11 cellular contexts compared by ENCODE assay signal in the genomic region with DNA sequence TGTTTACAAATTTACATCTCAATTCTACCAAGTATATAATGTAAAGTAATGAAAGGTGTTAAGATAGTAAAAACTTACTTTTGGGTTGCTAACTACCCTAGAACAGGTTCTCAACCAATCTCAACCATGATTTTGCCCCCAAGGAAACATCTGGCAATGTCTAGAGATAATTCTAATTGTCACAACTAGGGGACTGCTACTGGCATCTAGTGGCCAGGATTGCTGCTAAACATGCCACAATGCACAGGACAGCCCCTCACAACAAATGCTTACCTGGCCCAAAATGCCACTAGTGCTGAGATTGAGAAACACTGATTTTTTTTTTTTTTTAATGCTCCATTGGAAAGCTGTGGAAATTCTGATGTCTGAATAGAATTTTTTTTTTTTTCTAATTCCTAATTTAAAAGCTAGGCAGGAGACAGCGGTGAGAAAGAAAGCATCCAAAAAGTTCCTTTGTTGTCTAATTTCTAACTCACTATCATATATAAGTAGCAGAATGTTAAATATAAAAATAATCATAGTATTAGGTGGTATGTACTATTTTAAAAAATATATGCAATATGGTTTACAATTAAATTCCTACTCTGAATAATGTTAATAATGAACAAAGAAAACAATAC.
DNase-seq lines count a peak whose midpoint lies in the region; TF ChIP-seq lines count a peak whose summit lies in the region.
"Had no signal": no experiment of that assay in that cellular context is flagged by ENCODE, and none has a peak within 500 bp of the region (broad histone marks: within the 10 kb centered on the region; RNA-seq: fewer than 3 reads in every experiment).

No MANE protein-coding gene starts in this region.

- H3K27ac ChIP-seq in OCI-LY7 (ENCODE audit: low read depth, low read length, poor library complexity, severe bottlenecking) = no peak overlapping the region
- H3K27ac ChIP-seq in uterus = no peak overlapping the region

- no peak overlapping the region for H3K4me3 ChIP-seq in OCI-LY7 (ENCODE audit: low read depth, low read length, poor library complexity, severe bottlenecking)
- no peak overlapping the region for H3K4me3 ChIP-seq in fibroblast of mammary gland (ENCODE audit: control insufficient read depth, low read depth, low read length)
- H3K4me3 ChIP-seq in uterus = no peak overlapping the region

- intact Hi-C loops in OCI-LY7 (cut with micrococcal nuclease; ENCODE audit: unreplicated experiment) (loop anchor here (10.0 kb wide), 2 partner anchors 334 to 476 kb away; partner anchors contain the start of gene NSMCE3), uterus (cut with DNase I; ENCODE audit: low total_unique reads) (no loop called here)

- H3K9me2 ChIP-seq in OCI-LY7 (ENCODE audit: insufficient read depth, low read length) = no peaks in the 10 kb centered on the region

- H3K4me1 ChIP-seq in OCI-LY7 (ENCODE audit: insufficient read depth, low read length, poor library complexity, severe bottlenecking) = peaks cover 20% of the 10 kb centered on the region
- H3K4me1 ChIP-seq in uterus = no peaks in the 10 kb centered on the region

- POLR2A ChIA-PET in OCI-LY7 (lab: Charles Lee) = interaction anchor here (0.7 kb wide), 1 partner anchor 9 kb away, joined by 3 read pairs; no protein-coding TSS in a partner anchor

- DNase-seq in ACHN (peak; percentile 13), OCI-LY7 (ENCODE audit: low spot score) (peak; percentile 49), fibroblast of mammary gland (ENCODE audit: low read depth) (no peak), uterus (no peak), C1 segment of cervical spinal cord (lab: John Stamatoyannopoulos, UW) (no peak)
- DNase-seq in activated naive CD8-positive, alpha-beta T cell treated with anti-CD3 and anti-CD28 coated beads for 36 hours = no peak
- DNase-seq in activated effector memory CD4-positive, alpha-beta T cell treated with Interleukin-2 at 50 U/mL for 16 hours = no peak
- DNase-seq: CD4-positive, alpha-beta memory T cell; glutamatergic neuron; right cardiac atrium had no signal

- H3K9me3 ChIP-seq in OCI-LY7 (ENCODE audit: low read length) = no peaks in the 10 kb centered on the region
- no peaks in the 10 kb centered on the region for H3K9me3 ChIP-seq in uterus

- no peaks in the 10 kb centered on the region for H3K4me1 Mint-ChIP-seq in activated naive CD8-positive, alpha-beta T cell treated with anti-CD3 and anti-CD28 coated beads for 36 hours
- H3K4me1 Mint-ChIP-seq: CD4-positive, alpha-beta memory T cell had no signal

- TF ChIP-seq POLR2A in uterus (IDR thresholded peaks at IDR 0.05) = no peak

- no peak overlapping the region for H3K27ac Mint-ChIP-seq in activated naive CD8-positive, alpha-beta T cell treated with anti-CD3 and anti-CD28 coated beads for 36 hours
- H3K27ac Mint-ChIP-seq: CD4-positive, alpha-beta memory T cell had no signal

- in situ Hi-C loops in ACHN (cut with HindIII; ENCODE audit: low pct_ligation_motif_present, low pct_unique_long_range_greater_than_20kb, low sequenced_read_pairs) = no loop called here

- H3K36me3 ChIP-seq in OCI-LY7 (ENCODE audit: insufficient read depth, low read length) (no peaks in the 10 kb centered on the region), uterus (no peaks in the 10 kb centered on the region)

- H2AFZ ChIP-seq in OCI-LY7 (ENCODE audit: low read length) = no peak overlapping the region

- H3K27me3 Mint-ChIP-seq in activated naive CD8-positive, alpha-beta T cell treated with anti-CD3 and anti-CD28 coated beads for 36 hours = peaks cover 16% of the 10 kb centered on the region

- CTCF ChIA-PET in OCI-LY7 (lab: Charles Lee; ENCODE audit: unreplicated experiment) = interaction anchor here (0.5 kb wide), 1 partner anchor 125 kb away, joined by 3 read pairs; no protein-coding TSS in a partner anchor

- no peaks in the 10 kb centered on the region for H3K9me3 Mint-ChIP-seq in activated naive CD8-positive, alpha-beta T cell treated with anti-CD3 and anti-CD28 coated beads for 36 hours
- H3K9me3 Mint-ChIP-seq: CD4-positive, alpha-beta memory T cell had no signal

- TF ChIP-seq CTCF in GM12872 (IDR thresholded peaks at IDR 0.05; ENCODE audit: insufficient read depth, low read depth, low read length) (peak; percentile 47; the same call in 1 of the 3 replicates), OCI-LY7 (conservative IDR thresholded peaks at IDR 0.05; ENCODE audit: low read length) (peak; percentile 80), fibroblast of mammary gland (conservative IDR thresholded peaks at IDR 0.05; ENCODE audit: control insufficient read depth, insufficient read depth, low read depth, low read length) (peak; percentile 12), uterus (IDR thresholded peaks at IDR 0.05) (no peak)

- H3K27me3 ChIP-seq in uterus = no peaks in the 10 kb centered on the region

- H3K4me3 Mint-ChIP-seq in activated naive CD8-positive, alpha-beta T cell treated with anti-CD3 and anti-CD28 coated beads for 36 hours = no peak overlapping the region
- H3K4me3 Mint-ChIP-seq: CD4-positive, alpha-beta memory T cell had no signal

- H3K79me2 ChIP-seq in OCI-LY7 (ENCODE audit: insufficient read depth, low read depth, low read length) = no peaks in the 10 kb centered on the region

- H3K36me3 Mint-ChIP-seq in activated naive CD8-positive, alpha-beta T cell treated with anti-CD3 and anti-CD28 coated beads for 36 hours = no peaks in the 10 kb centered on the region
- H3K36me3 Mint-ChIP-seq: CD4-positive, alpha-beta memory T cell had no signal

- H3K4me2 ChIP-seq in OCI-LY7 (ENCODE audit: low read length) = no peak overlapping the region

- no TSS peak for BruUV-seq in OCI-LY7 (replicated peaks; lab: Mats Ljungman, UMichigan)

- H4K20me1 ChIP-seq in OCI-LY7 (ENCODE audit: insufficient read depth, low read length) = no peaks in the 10 kb centered on the region

Comparison
In these comparisons a context has a peak if more than half of its experiments do, and no peak if none do; other contexts are left out.
1. DNase-seq: peak in ACHN (single experiment) and OCI-LY7 (single experiment); none in fibroblast of mammary gland (single experiment), uterus (0 of 2), activated naive CD8-positive, alpha-beta T cell treated with anti-CD3 and anti-CD28 coated beads for 36 hours (single experiment), C1 segment of cervical spinal cord (0 of 14) and activated effector memory CD4-positive, alpha-beta T cell treated with Interleukin-2 at 50 U/mL for 16 hours (single experiment).
2. CTCF ChIP-seq: peak in GM12872 (single experiment), OCI-LY7 (single experiment) and fibroblast of mammary gland (single experiment); none in uterus (0 of 4).